ENCODE assay signal across 6 cellular contexts in the genomic region with DNA sequence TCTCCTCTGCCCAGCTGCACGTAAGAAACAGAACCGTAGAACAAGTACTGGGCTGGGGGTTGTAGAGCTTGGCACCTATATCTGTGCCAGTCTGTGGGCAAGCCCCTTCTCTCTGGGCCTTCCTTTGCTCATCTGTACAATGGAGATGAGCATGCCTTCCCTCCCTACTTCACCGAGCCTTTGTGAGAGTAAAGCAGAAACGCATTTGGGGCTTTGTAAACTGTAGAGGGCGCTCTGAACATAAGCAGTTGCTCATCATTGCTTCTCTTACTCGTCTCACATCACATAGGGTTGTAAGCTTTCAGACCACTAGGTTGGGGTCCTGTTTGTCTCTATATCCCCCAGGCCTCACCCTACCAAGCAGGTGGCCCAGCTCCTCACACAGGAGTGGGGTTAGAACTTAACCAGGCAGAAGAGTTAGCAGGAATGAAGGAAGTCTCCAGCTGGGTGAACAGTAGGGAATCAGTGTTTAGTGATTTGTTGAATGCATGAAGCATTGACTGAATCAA. TPM values are rescaled to one million over a fixed set of nuclear protein-coding genes. Genes with fewer than 3 reads are reported as not detected.
DNase-seq lines count a peak whose midpoint lies in the region; ATAC-seq and TF ChIP-seq lines count a peak whose summit lies in the region.

No MANE protein-coding gene starts in this region.

- H3K36me3 Mint-ChIP-seq in activated B cell treated with CpG ODN at 0.5 μM for 24 hours (ENCODE audit: low read depth): peaks cover 5% of the 10 kb centered on the region

- 22 to 27% methylated on average over 6 of the region's 6 CpGs for WGBS in thyroid gland, 2 donors

- H3K9me3 ChIP-seq in thyroid gland: no peaks in the 10 kb centered on the region

- ATAC-seq in activated B cell treated with CpG ODN at 0.5 μM for 24 hours (ENCODE audit: low read depth): peak; percentile 18

- POLR2A ChIA-PET in activated B cell treated with CpG ODN at 0.5 μM for 24 hours (lab: Charles Lee): interaction anchor here (0.6 to 1.0 kb wide), 2 partner anchors 9 to 15 kb away, joined by 3 to 7 read pairs; a partner anchor contains a TSS

- peaks cover 0 to 2% of the 10 kb centered on the region in 2 donors for H3K36me3 ChIP-seq in thyroid gland

- peak overlapping the region; percentile 28 for H3K4me3 Mint-ChIP-seq in activated B cell treated with CpG ODN at 0.5 μM for 24 hours

- no peak overlapping the region for H3K27ac Mint-ChIP-seq in activated B cell treated with CpG ODN at 0.5 μM for 24 hours

- no peak for TF ChIP-seq POLR2A in thyroid gland (IDR thresholded peaks at IDR 0.05)

- peak; percentile 53; the same call in 1 of the 2 replicates for TF ChIP-seq CTCF in LNCAP (IDR thresholded peaks at IDR 0.05)
- no peak for TF ChIP-seq CTCF in activated B cell treated with CpG ODN at 0.5 μM for 24 hours (IDR thresholded peaks at IDR 0.05)
- TF ChIP-seq CTCF in thyroid gland (IDR thresholded peaks at IDR 0.05): peak in 3 of 6 experiments; percentile 16 to 40 (median 27)

- CTCF ChIA-PET in activated B cell treated with CpG ODN at 0.5 μM for 24 hours (lab: Charles Lee): interaction anchor here (0.6 to 2.1 kb wide), 8 partner anchors 17 to 179 kb away, joined by 3 to 10 read pairs (median 4); no protein-coding TSS in a partner anchor

- H3K4me1 ChIP-seq in thyroid gland: peaks cover 7 to 25% of the 10 kb centered on the region in 2 donors

- H3K27me3 ChIP-seq in thyroid gland: no peaks in the 10 kb centered on the region

- DNase-seq in DMS114 treated with DMSO at 0.1 percent for 48 hours (lab: John Stamatoyannopoulos, UW; ENCODE audit: unreplicated experiment) (peak; percentile 27), activated B cell treated with CpG ODN at 0.5 μM for 24 hours (no peak), left kidney (ENCODE audit: low read depth, low spot score) (peak; percentile 78), cerebellum (ENCODE audit: low spot score) (no peak), thyroid gland (no peak)

- intact Hi-C loops in activated B cell treated with CpG ODN at 0.5 μM for 24 hours (cut with micrococcal nuclease) (loop anchor here (1.0 to 2.0 kb wide), 2 partner anchors 46 to 156 kb away; no protein-coding TSS in a partner anchor), thyroid gland (cut with DNase I) (loop anchor here (5.0 to 10.0 kb wide), 2 partner anchors 32 to 180 kb away; no protein-coding TSS in a partner anchor)

- peaks cover 14% of the 10 kb centered on the region for H3K4me1 Mint-ChIP-seq in activated B cell treated with CpG ODN at 0.5 μM for 24 hours

- no peak overlapping the region for H3K27ac ChIP-seq in thyroid gland

- no peaks in the 10 kb centered on the region for H3K9me3 Mint-ChIP-seq in activated B cell treated with CpG ODN at 0.5 μM for 24 hours

- peaks cover 36% of the 10 kb centered on the region for H3K27me3 Mint-ChIP-seq in activated B cell treated with CpG ODN at 0.5 μM for 24 hours

- no peak overlapping the region for H3K4me3 ChIP-seq in thyroid gland (replicated peaks in 1 of 3)

RNA-seq across cellular contexts. Expression of a gene that starts 15.1 kb away (rescaled TPM):
- total RNA-seq in activated B cell treated with CpG ODN at 0.5 μM for 24 hours: 4.7 and 4.9 TPM in 2 replicates
- 26.2 TPM for total RNA-seq in cerebellum
- under 1 TPM; 0.24 to 0.81 (median 0.58) TPM for total RNA-seq in thyroid gland

RNA-seq across cellular contexts. Expression of a gene that starts 19.8 kb away (rescaled TPM):
- total RNA-seq in activated B cell treated with CpG ODN at 0.5 μM for 24 hours (15.9 and 16.2 TPM in 2 replicates), cerebellum (21.3 TPM), thyroid gland (10 to 100 TPM; 42.5 to 79.3 (median 64.5) TPM)

RNA-seq across cellular contexts. Expression of a gene that starts 35.6 kb away (rescaled TPM):
- total RNA-seq in activated B cell treated with CpG ODN at 0.5 μM for 24 hours (300 and 313 TPM in 2 replicates), cerebellum (29.1 TPM), thyroid gland (10 to 100 TPM; 28.6 to 37.2 (median 31.9) TPM)

RNA-seq across cellular contexts. Expression of a gene that starts 50.9 kb away (rescaled TPM):
- 1.7 and 2.2 TPM in 2 replicates for total RNA-seq in activated B cell treated with CpG ODN at 0.5 μM for 24 hours
- not detected for total RNA-seq in cerebellum
- 1 to 10 TPM in 1 of 4 donors, not detected in 3; 2.0 TPM for total RNA-seq in thyroid gland

RNA-seq across cellular contexts. Expression of a gene that starts 59.0 kb away (rescaled TPM):
- 7.7 and 9.8 TPM in 2 replicates for total RNA-seq in activated B cell treated with CpG ODN at 0.5 μM for 24 hours
- total RNA-seq in cerebellum: 22.9 TPM
- total RNA-seq in thyroid gland: 100 to 1,000 TPM; 145 to 246 (median 172) TPM

Comparison
In these comparisons a context has a peak if more than half of its experiments do, and no peak if none do; other contexts are left out.
1. DNase-seq: peak in DMS114 treated with DMSO at 0.1 percent for 48 hours (single experiment) and left kidney (single experiment); none in activated B cell treated with CpG ODN at 0.5 μM for 24 hours (single experiment), cerebellum (single experiment) and thyroid gland (0 of 2).